ENCODE assay signal across 18 cellular contexts in the genomic region with DNA sequence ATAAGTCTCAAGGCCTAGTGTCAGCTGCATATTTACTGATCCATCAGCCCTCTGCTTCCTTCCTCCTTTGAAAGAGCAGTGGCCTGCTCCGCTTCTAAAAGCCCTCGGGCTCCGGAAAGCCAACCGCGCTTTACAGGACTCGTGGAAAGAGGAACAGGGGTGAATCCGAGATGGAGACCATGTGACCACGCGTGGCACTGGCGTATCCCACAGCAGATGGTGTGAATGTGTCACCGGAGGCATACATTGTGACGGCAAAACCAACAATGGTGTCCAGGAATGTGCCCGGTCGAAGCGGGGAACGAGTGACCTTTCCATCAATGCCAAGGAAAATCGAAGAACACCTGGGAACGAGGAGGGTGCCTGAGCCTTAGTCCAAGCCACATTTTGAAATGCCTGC.
"Had no signal": no experiment of that assay in that cellular context is flagged by ENCODE, and none has a peak within 500 bp of the region (broad histone marks: within the 10 kb centered on the region; RNA-seq: fewer than 3 reads in every experiment).

No MANE protein-coding gene starts in this region.

- H3K36me3 ChIP-seq: esophagus squamous epithelium, gastroesophageal sphincter, neutrophil, right atrium auricular region, uterus had no signal

- H3K9me3 ChIP-seq: neutrophil, right atrium auricular region, uterus had no signal

- ATAC-seq: effector memory CD8-positive, alpha-beta T cell; gastroesophageal sphincter; left colon; mucosa of descending colon; naive thymus-derived CD8-positive, alpha-beta T cell had no signal

- H3K4me3 Mint-ChIP-seq: dendritic cell treated with granulocyte-macrophage colony-stimulating factor and Interleukin-4, amounts not matched to agents 40 ng/mL and 50 ng/mL, for 4 days; effector memory CD8-positive, alpha-beta T cell; immature natural killer cell had no signal

- H3K27me3 ChIP-seq: esophagus squamous epithelium, gastroesophageal sphincter, neutrophil, right atrium auricular region, uterus had no signal

- H3K27ac ChIP-seq: epithelial cell of prostate, esophagus squamous epithelium, gastroesophageal sphincter, neutrophil, right atrium auricular region, uterus had no signal

- H3K27ac Mint-ChIP-seq: dendritic cell treated with granulocyte-macrophage colony-stimulating factor and Interleukin-4, amounts not matched to agents 40 ng/mL and 50 ng/mL, for 4 days; immature natural killer cell; naive thymus-derived CD8-positive, alpha-beta T cell had no signal

- H3K27me3 Mint-ChIP-seq: dendritic cell treated with granulocyte-macrophage colony-stimulating factor and Interleukin-4, amounts not matched to agents 40 ng/mL and 50 ng/mL, for 4 days; effector memory CD8-positive, alpha-beta T cell; naive thymus-derived CD8-positive, alpha-beta T cell had no signal

- DNase-seq: effector memory CD8-positive, alpha-beta T cell; esophagus squamous epithelium; foreskin fibroblast; glutamatergic neuron; immature natural killer cell; left colon; mucosa of descending colon; naive thymus-derived CD8-positive, alpha-beta T cell; small intestine; stimulated activated CD4-positive, alpha-beta T cell treated with anti-CD3 and anti-CD28 coated beads, Interleukin-12 subunit alpha, Interleukin-12 subunit beta, amount 100 ng/mL, for 4 hours; stimulated activated naive CD4-positive, alpha-beta T cell treated with Interleukin-2 at 50 U/mL for 16 hours; trophoblast cell; uterus had no signal

- H3K4me1 ChIP-seq: esophagus squamous epithelium, gastroesophageal sphincter, right atrium auricular region, uterus had no signal

- H3K4me3 ChIP-seq: esophagus squamous epithelium, gastroesophageal sphincter, mucosa of descending colon, right atrium auricular region, uterus had no signal
